1 cellular context compared by ENCODE assay signal in the genomic region with DNA sequence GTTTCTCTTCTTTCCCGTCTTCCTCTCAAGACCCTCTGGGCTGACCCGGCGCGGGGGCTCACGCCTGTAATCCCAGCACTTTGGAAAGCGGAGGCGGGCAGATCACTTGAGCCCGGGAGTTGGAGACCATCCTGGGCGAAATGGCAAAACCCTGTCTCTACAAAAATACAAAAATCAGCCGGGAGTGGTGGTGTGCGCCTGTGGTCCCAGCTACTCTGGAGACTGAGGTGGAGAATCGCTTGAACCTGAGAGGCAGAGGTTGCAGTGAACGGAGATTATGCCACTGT.
A peak's percentile ranks its signal among the peaks of the same experiment; 100 is the strongest.
TF ChIP-seq lines count a peak whose summit lies in the region.

No MANE protein-coding gene starts in this region.

TF ChIP-seq in H1, 55 proteins besides CTCF, POLR2A, EP300 and RAD21:
- TF ChIP-seq RNF2 (IDR thresholded peaks at IDR 0.05; ENCODE audit: borderline replicate concordance, low read depth, low read length, missing control alignments, poor library complexity, severe bottlenecking) (peak; percentile 53), BACH1 (IDR thresholded peaks at IDR 0.05; ENCODE audit: low read length) (no peak)
